8 cellular contexts compared by ENCODE assay signal in the genomic region with DNA sequence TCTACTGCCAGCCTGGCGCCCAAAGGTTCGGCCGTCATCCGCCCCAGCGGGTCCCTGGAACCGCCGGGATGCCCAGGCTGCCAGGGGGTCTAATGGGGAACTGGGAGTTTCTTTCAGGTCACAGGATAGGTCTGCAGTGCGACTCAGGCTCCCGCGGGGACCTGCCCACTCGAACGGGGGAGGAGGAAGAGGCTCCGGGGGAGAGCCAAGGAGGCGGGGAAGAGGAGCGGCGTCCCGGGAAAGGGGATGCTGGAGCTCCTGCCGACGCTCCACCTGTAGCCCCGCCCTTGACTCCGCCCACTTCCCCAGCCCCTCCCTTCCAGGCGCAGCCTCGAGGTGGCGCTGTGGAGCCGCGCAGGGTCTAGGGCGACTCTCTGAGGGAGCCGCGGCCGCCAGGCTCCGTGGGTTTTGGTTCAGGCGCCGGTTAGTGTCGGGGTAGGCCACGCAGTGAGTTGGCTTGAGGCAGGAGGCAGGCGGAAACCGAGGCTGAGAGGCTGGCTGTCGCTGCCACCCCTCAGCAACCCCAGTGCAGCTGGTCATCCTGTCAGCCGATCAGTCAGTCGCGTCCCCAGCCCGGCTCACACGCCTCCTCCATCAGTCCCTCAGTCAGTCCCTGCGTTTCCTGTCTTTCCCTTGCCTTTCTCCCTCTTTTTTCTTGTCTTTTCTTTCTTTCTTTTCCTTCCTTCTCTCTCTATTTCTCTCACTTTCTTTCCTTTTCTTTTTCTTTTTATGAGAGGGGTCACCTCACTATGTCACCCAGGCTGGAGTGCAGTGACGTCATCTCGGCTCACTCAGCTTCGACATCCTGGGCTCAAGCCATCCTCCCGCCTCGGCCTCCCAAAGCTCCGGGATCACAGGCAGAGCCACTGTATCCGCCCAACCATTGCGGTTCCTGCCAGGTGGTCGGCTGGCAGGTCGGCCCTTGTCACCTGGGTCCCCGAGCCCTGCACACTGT. TPM values are rescaled to one million over a fixed set of nuclear protein-coding genes. Genes with fewer than 3 reads are reported as not detected.
DNase-seq lines count a peak whose midpoint lies in the region; ATAC-seq and TF ChIP-seq lines count a peak whose summit lies in the region.

No MANE protein-coding gene starts in this region.

- no peaks in the 10 kb centered on the region for H3K36me3 Mint-ChIP-seq in CD4-positive, CD25-positive, alpha-beta regulatory T cell
- H3K36me3 Mint-ChIP-seq in activated naive CD4-positive, alpha-beta T cell treated with anti-CD3 and anti-CD28 coated beads, Interleukin-2, amount 10 ng/mL, durations not matched to agents 7 days and 5 days, result no peaks in the 10 kb centered on the region

- peak; percentile 89 for ATAC-seq in CD4-positive, CD25-positive, alpha-beta regulatory T cell (ENCODE audit: low read depth in 2 of 2)
- ATAC-seq in omental fat pad (ENCODE audit: low FRiP score), result peak; percentile 95

- H3K4me1 Mint-ChIP-seq in CD4-positive, CD25-positive, alpha-beta regulatory T cell, result peaks cover 4 to 19% (median 8%) of the 10 kb centered on the region in 4 donors
- peaks cover 13% of the 10 kb centered on the region for H3K4me1 Mint-ChIP-seq in activated naive CD4-positive, alpha-beta T cell treated with anti-CD3 and anti-CD28 coated beads, Interleukin-2, amount 10 ng/mL, durations not matched to agents 7 days and 5 days

- peak; percentile 77 to 85 (median 81) for DNase-seq in CD4-positive, CD25-positive, alpha-beta regulatory T cell
- peak; percentile 88 for DNase-seq in GM20000 (ENCODE audit: low spot score)
- DNase-seq in LoVo (ENCODE audit: low spot score), result peak; percentile 85
- peak; percentile 78 for DNase-seq in SK-N-DZ (ENCODE audit: low spot score)
- peak; percentile 91 for DNase-seq in activated naive CD4-positive, alpha-beta T cell treated with anti-CD3 and anti-CD28 coated beads, Interleukin-2, amount 10 ng/mL, durations not matched to agents 7 days and 5 days
- peak; percentile 74 for DNase-seq in globus pallidus (ENCODE audit: low spot score)
- peak; percentile 80 for DNase-seq in omental fat pad (ENCODE audit: low spot score)
- DNase-seq in suprapubic skin (ENCODE audit: low spot score in 2 of 2), result peak; percentile 84 to 87

- 23% methylated on average over 39 of the region's 55 CpGs for WGBS in suprapubic skin

- no peaks in the 10 kb centered on the region for H3K9me3 Mint-ChIP-seq in CD4-positive, CD25-positive, alpha-beta regulatory T cell
- no peaks in the 10 kb centered on the region for H3K9me3 Mint-ChIP-seq in activated naive CD4-positive, alpha-beta T cell treated with anti-CD3 and anti-CD28 coated beads, Interleukin-2, amount 10 ng/mL, durations not matched to agents 7 days and 5 days

- no peaks in the 10 kb centered on the region for H3K36me3 ChIP-seq in CD4-positive, CD25-positive, alpha-beta regulatory T cell (ENCODE audit: control insufficient read depth, insufficient read depth, low read length)
- no peaks in the 10 kb centered on the region for H3K36me3 ChIP-seq in suprapubic skin

- no peak for TF ChIP-seq EP300 in suprapubic skin (IDR thresholded peaks at IDR 0.05)

- TF ChIP-seq CTCF in GM20000 (IDR thresholded peaks at IDR 0.05; ENCODE audit: extremely low read depth, missing control alignments) (peak; percentile 88), omental fat pad (IDR thresholded peaks at IDR 0.05) (peak in 1 of 3 donors; percentile 70), suprapubic skin (IDR thresholded peaks at IDR 0.05) (peak; percentile 82 to 98)

- CTCF ChIA-PET in activated naive CD4-positive, alpha-beta T cell treated with anti-CD3 and anti-CD28 coated beads, Interleukin-2, amount 10 ng/mL, durations not matched to agents 7 days and 5 days (lab: Charles Lee), result interaction anchor here (0.6 to 4.5 kb wide), 28 partner anchors 8 to 547 kb away, joined by 3 to 55 read pairs (median 4); a partner anchor contains a TSS

- peak overlapping the region; percentile 47 for H3K27ac ChIP-seq in CD4-positive, CD25-positive, alpha-beta regulatory T cell (ENCODE audit: insufficient read depth, low read length, poor library complexity, severe bottlenecking)
- no peak overlapping the region for H3K27ac ChIP-seq in suprapubic skin

- H3K27me3 ChIP-seq in CD4-positive, CD25-positive, alpha-beta regulatory T cell (ENCODE audit: control insufficient read depth, insufficient read depth, low read length), result no peaks in the 10 kb centered on the region
- H3K27me3 ChIP-seq in suprapubic skin, result no peaks in the 10 kb centered on the region

- H3K4me3 Mint-ChIP-seq in CD4-positive, CD25-positive, alpha-beta regulatory T cell, result peak overlapping the region; percentile 45 to 85 (median 84)
- H3K4me3 Mint-ChIP-seq in activated naive CD4-positive, alpha-beta T cell treated with anti-CD3 and anti-CD28 coated beads, Interleukin-2, amount 10 ng/mL, durations not matched to agents 7 days and 5 days, result peak overlapping the region; percentile 55

- peaks cover 12% of the 10 kb centered on the region for H3K27me3 Mint-ChIP-seq in CD4-positive, CD25-positive, alpha-beta regulatory T cell
- H3K27me3 Mint-ChIP-seq in activated naive CD4-positive, alpha-beta T cell treated with anti-CD3 and anti-CD28 coated beads, Interleukin-2, amount 10 ng/mL, durations not matched to agents 7 days and 5 days, result peaks cover 45% of the 10 kb centered on the region

- peak overlapping the region; percentile 52 for H3K4me3 ChIP-seq in CD4-positive, CD25-positive, alpha-beta regulatory T cell (ENCODE audit: low read depth, low read length)
- H3K4me3 ChIP-seq in suprapubic skin, result peak overlapping the region; percentile 36

- peaks cover 16% of the 10 kb centered on the region for H3K4me1 ChIP-seq in CD4-positive, CD25-positive, alpha-beta regulatory T cell (ENCODE audit: control insufficient read depth, insufficient read depth, low read length, poor library complexity, severe bottlenecking)
- peaks cover 10% of the 10 kb centered on the region for H3K4me1 ChIP-seq in suprapubic skin

- TF ChIP-seq POLR2A in suprapubic skin (IDR thresholded peaks at IDR 0.05), result no peak

- H3K9me3 ChIP-seq in CD4-positive, CD25-positive, alpha-beta regulatory T cell (ENCODE audit: control insufficient read depth in 2 of 2, low read length in 2 of 2), result no peaks in the 10 kb centered on the region
- H3K9me3 ChIP-seq in suprapubic skin, result no peaks in the 10 kb centered on the region

- H3K27ac Mint-ChIP-seq in CD4-positive, CD25-positive, alpha-beta regulatory T cell, result peak overlapping the region; percentile 72 to 80 (median 75)
- no peak overlapping the region for H3K27ac Mint-ChIP-seq in activated naive CD4-positive, alpha-beta T cell treated with anti-CD3 and anti-CD28 coated beads, Interleukin-2, amount 10 ng/mL, durations not matched to agents 7 days and 5 days

RNA-seq across cellular contexts. Expression of a gene that starts 26.4 kb away (rescaled TPM):
- 57.5 TPM for total RNA-seq in CD4-positive, CD25-positive, alpha-beta regulatory T cell
- polyA plus RNA-seq in CD4-positive, CD25-positive, alpha-beta regulatory T cell, result 100 to 1,000 TPM in 2 of 4 donors, 10 to 100 TPM in 2; 87.8 to 186 (median 122) TPM
- polyA plus RNA-seq in SK-N-DZ (2014; cell fraction: cytosol; rRNA removed), result 138 and 160 TPM in 2 replicates
- 63.4 and 73.7 TPM in 2 replicates for polyA plus RNA-seq in SK-N-DZ (2014; cell fraction: nucleus; rRNA removed)
- total RNA-seq in omental fat pad (100 to 1,000 TPM in 1 of 4 donors, 10 to 100 TPM in 3; 64.2 to 139 (median 77.9) TPM), suprapubic skin (10 to 100 TPM; 52.9 to 76.6 (median 66.4) TPM)
